Comparison of ENCODE assay signal across 1 cellular context in the genomic region with DNA sequence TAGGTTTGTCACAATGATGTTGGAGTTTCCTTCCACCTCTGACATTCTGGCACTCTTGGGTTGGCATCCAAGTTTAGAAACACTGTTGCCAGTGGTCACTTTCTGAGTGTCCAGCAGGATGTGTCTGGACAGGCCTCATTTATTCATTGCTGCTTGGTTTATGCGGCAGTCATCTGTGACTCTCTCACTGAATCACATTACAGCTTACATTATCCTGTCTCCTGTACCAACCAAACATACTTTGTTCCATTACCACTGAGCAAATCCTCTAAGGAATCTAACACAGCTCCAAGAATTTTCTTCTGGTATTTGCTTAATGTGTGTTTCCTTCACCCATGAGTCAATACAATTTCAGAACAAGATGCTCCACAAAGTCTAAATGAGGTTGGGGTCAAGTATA.
TF ChIP-seq lines count a peak whose summit lies in the region.

No MANE protein-coding gene starts in this region.

TF ChIP-seq in IMR-90, 13 proteins besides CTCF, POLR2A, EP300 and RAD21:
- TF ChIP-seq, protein P1, sequence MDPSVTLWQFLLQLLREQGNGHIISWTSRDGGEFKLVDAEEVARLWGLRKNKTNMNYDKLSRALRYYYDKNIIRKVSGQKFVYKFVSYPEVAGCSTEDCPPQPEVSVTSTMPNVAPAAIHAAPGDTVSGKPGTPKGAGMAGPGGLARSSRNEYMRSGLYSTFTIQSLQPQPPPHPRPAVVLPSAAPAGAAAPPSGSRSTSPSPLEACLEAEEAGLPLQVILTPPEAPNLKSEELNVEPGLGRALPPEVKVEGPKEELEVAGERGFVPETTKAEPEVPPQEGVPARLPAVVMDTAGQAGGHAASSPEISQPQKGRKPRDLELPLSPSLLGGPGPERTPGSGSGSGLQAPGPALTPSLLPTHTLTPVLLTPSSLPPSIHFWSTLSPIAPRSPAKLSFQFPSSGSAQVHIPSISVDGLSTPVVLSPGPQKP (IDR thresholded peaks at IDR 0.05; ENCODE audit: borderline replicate concordance, low read depth, low read length) = no peak
- TF ChIP-seq CEBPB (IDR thresholded peaks at IDR 0.05; ENCODE audit: low read depth, low read length) (0 out of 2 replicates have a peak, but pooled peaks have one; percentile 22), CHD1 (IDR thresholded peaks at IDR 0.05; ENCODE audit: low read depth, low read length) (no peak)
